ENCODE assay signal across 10 cellular contexts in the genomic region with DNA sequence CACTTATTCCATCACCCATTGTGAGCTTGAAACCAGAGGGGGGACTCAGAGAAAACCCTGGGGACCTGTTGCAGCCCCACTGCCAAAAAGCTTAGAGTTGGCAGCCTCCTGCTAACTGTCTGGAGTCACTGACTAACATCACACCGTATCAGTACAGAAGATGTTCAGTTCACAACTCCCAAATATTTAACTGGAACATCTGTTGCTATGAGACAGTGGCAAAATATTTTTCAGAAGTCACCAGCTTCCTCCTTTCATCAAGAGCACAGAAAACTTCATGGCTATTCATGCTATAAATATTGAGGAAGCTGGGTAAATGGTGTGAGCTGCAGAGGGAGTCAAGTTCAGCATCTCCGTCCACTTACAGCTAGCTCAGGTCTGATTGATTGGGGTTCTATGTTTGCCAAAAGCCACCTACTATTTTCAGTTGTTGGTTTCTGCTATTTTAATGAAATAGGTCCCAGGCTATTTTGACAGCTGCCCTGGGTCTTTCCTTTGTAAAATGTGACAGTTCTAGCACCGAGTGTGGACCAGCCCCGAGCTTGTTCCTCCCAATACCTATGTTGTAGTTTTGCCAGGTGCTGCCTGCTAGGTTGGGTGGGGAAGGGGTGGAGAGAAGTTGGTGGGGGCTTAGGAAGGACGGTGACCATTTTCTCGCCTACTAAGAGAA. TPM values are rescaled to one million over a fixed set of nuclear protein-coding genes. Genes with fewer than 3 reads are reported as not detected.
A peak's percentile ranks its signal among the peaks of the same experiment; 100 is the strongest.
DNase-seq lines count a peak whose midpoint lies in the region; ATAC-seq and TF ChIP-seq lines count a peak whose summit lies in the region.
"Had no signal": no experiment of that assay in that cellular context is flagged by ENCODE, and none has a peak within 500 bp of the region (broad histone marks: within the 10 kb centered on the region; RNA-seq: fewer than 3 reads in every experiment).

No MANE protein-coding gene starts in this region.

- no peaks in the 10 kb centered on the region for H3K9me3 Mint-ChIP-seq in chondrocyte (ENCODE audit: low read depth)
- H3K9me3 Mint-ChIP-seq in CD4-positive, alpha-beta memory T cell, result peaks cover 2 to 9% (median 5%) of the 10 kb centered on the region in 8 donors
- peaks cover 8% of the 10 kb centered on the region for H3K9me3 Mint-ChIP-seq in nephron progenitor cell

- H3K4me1 Mint-ChIP-seq in chondrocyte (ENCODE audit: low read depth), result peaks cover 67% of the 10 kb centered on the region
- no peaks in the 10 kb centered on the region for H3K4me1 Mint-ChIP-seq in CD4-positive, alpha-beta memory T cell
- H3K4me1 Mint-ChIP-seq in nephron progenitor cell, result peaks cover 15% of the 10 kb centered on the region

- POLR2A ChIA-PET in CD4-positive, alpha-beta memory T cell (lab: Charles Lee; ENCODE audit: partially characterized antibody), result no interaction called here

- ATAC-seq in Right ventricle myocardium inferior, result peak; percentile 78
- peak; percentile 65 to 83 for ATAC-seq in lower lobe of right lung
- ATAC-seq in GM21529 (IDR thresholded peaks at IDR 0.05; ENCODE audit: unreplicated experiment), result no peak

- DNase-seq in Right ventricle myocardium inferior (ENCODE audit: missing footprints) (no peak), cardiac septum (ENCODE audit: low spot score) (no peak), chondrocyte (ENCODE audit: low spot score) (no peak), lower lobe of right lung (no peak), occipital lobe (lab: John Stamatoyannopoulos, UW) (no peak), nephron progenitor cell (no peak)
- no peak for DNase-seq in CD4-positive, alpha-beta memory T cell
- DNase-seq: caudate nucleus, NCI-H2081 treated with DMSO at 0.1 percent for 48 hours had no signal

- H3K27me3 ChIP-seq in lower lobe of right lung (ENCODE audit: low read depth), result no peaks in the 10 kb centered on the region
- H3K27me3 ChIP-seq in CD4-positive, alpha-beta memory T cell (ENCODE audit: insufficient read depth, low read length), result no peaks in the 10 kb centered on the region

- H3K36me3 Mint-ChIP-seq in chondrocyte (ENCODE audit: low read depth) (peaks cover 37% of the 10 kb centered on the region), nephron progenitor cell (ENCODE audit: low read depth) (peaks cover 47% of the 10 kb centered on the region)
- peaks cover 0 to 1% of the 10 kb centered on the region in 2 donors for H3K36me3 Mint-ChIP-seq in CD4-positive, alpha-beta memory T cell

- no peak for TF ChIP-seq CTCF in chondrocyte (IDR thresholded peaks at IDR 0.05)
- no peak for TF ChIP-seq CTCF in lower lobe of right lung (IDR thresholded peaks at IDR 0.05)
- TF ChIP-seq CTCF in nephron progenitor cell (IDR thresholded peaks at IDR 0.05), result no peak

- H3K4me3 Mint-ChIP-seq in chondrocyte (ENCODE audit: unreplicated experiment) (no peak overlapping the region), nephron progenitor cell (no peak overlapping the region)
- no peak overlapping the region for H3K4me3 Mint-ChIP-seq in CD4-positive, alpha-beta memory T cell

- H3K27me3 Mint-ChIP-seq in chondrocyte (ENCODE audit: low read depth) (no peaks in the 10 kb centered on the region), nephron progenitor cell (ENCODE audit: low read depth, poor library complexity) (no peaks in the 10 kb centered on the region)
- H3K27me3 Mint-ChIP-seq in CD4-positive, alpha-beta memory T cell, result peaks cover 0 to 1% of the 10 kb centered on the region in 2 donors

- peaks cover 43% of the 10 kb centered on the region for H3K4me1 ChIP-seq in lower lobe of right lung
- H3K4me1 ChIP-seq in CD4-positive, alpha-beta memory T cell (ENCODE audit: insufficient read depth, low read length), result no peaks in the 10 kb centered on the region

- CTCF ChIA-PET in CD4-positive, alpha-beta memory T cell (lab: Charles Lee; ENCODE audit: partially characterized antibody), result interaction anchor here (3.3 kb wide), 1 partner anchor 11 kb away, joined by 26 read pairs; no protein-coding TSS in a partner anchor

- no peaks in the 10 kb centered on the region for H3K9me3 ChIP-seq in lower lobe of right lung
- H3K9me3 ChIP-seq in CD4-positive, alpha-beta memory T cell (ENCODE audit: control insufficient read depth in 1 of 2, low read length in 2 of 2), result no peaks in the 10 kb centered on the region

- no peak overlapping the region for H3K4me3 ChIP-seq in lower lobe of right lung
- H3K4me3 ChIP-seq in CD4-positive, alpha-beta memory T cell (ENCODE audit: low read length in 2 of 2), result no peak overlapping the region

- intact Hi-C loops in Right ventricle myocardium inferior (cut with DNase I), result loop anchor here (1.0 to 5.0 kb wide), 2 partner anchors 18 to 35 kb away; no protein-coding TSS in a partner anchor
- intact Hi-C loops in cardiac septum (cut with DNase I), result loop anchor here (5.0 kb wide), 1 partner anchor 35 kb away; no protein-coding TSS in a partner anchor
- intact Hi-C loops in lower lobe of right lung (cut with DNase I), result no loop called here
- intact Hi-C loops in CD4-positive, alpha-beta memory T cell (cut with micrococcal nuclease), result no loop called here

- H3K27ac ChIP-seq in lower lobe of right lung, result peak overlapping the region; percentile 66
- H3K27ac ChIP-seq in CD4-positive, alpha-beta memory T cell (ENCODE audit: low read depth, low read length), result no peak overlapping the region

- peak overlapping the region; percentile 74 for H3K27ac Mint-ChIP-seq in chondrocyte (ENCODE audit: unreplicated experiment)
- H3K27ac Mint-ChIP-seq in CD4-positive, alpha-beta memory T cell, result peak overlapping the region in 1 of 7 donors; percentile 19
- no peak overlapping the region for H3K27ac Mint-ChIP-seq in nephron progenitor cell

- peaks cover 63% of the 10 kb centered on the region for H3K36me3 ChIP-seq in lower lobe of right lung
- no peaks in the 10 kb centered on the region for H3K36me3 ChIP-seq in CD4-positive, alpha-beta memory T cell (ENCODE audit: insufficient read depth, low read length)

RNA-seq across cellular contexts. Expression of gene TUBB6, which starts 9.8 kb away (rescaled TPM):
- total RNA-seq in Right ventricle myocardium inferior (132 TPM), cardiac septum (155 TPM), chondrocyte (196 to 204 TPM (median 198 TPM) in 3 replicates), lower lobe of right lung (92.9 TPM), occipital lobe (36.8 TPM)
- 1 to 10 TPM in 1 of 2 experiments, under 1 TPM in 1; 0.96 to 1.9 TPM for total RNA-seq in CD4-positive, alpha-beta memory T cell
- polyA plus RNA-seq in CD4-positive, alpha-beta memory T cell, result 1 to 10 TPM; 1.3 to 3.2 TPM

RNA-seq across cellular contexts. Expression of gene AFG3L2, which starts 59.2 kb away (rescaled TPM):
- 140 TPM for total RNA-seq in Right ventricle myocardium inferior
- total RNA-seq in cardiac septum, result 110 TPM
- total RNA-seq in chondrocyte, result 36.2 to 38.5 TPM (median 37.0 TPM) in 3 replicates
- 31.1 TPM for total RNA-seq in lower lobe of right lung
- total RNA-seq in occipital lobe, result 39.3 TPM
- total RNA-seq in CD4-positive, alpha-beta memory T cell, result 10 to 100 TPM; 31.4 to 33.1 TPM
- polyA plus RNA-seq in CD4-positive, alpha-beta memory T cell, result 10 to 100 TPM; 27.8 to 34.6 TPM

Comparison
In these comparisons a context has a peak if more than half of its experiments do, and no peak if none do; other contexts are left out.
1. RNA of gene TUBB6, which starts 9.8 kb away (total RNA-seq): 196 to 204 TPM in chondrocyte, 155 TPM in cardiac septum (single experiment), 132 TPM in Right ventricle myocardium inferior (single experiment), 92.9 TPM in lower lobe of right lung (single experiment) and 36.8 TPM in occipital lobe (single experiment); 0.96 to 1.9 TPM in CD4-positive, alpha-beta memory T cell; every median in the first group is over 10 times any median in the second.
2. intact Hi-C loops: an anchor here in Right ventricle myocardium inferior (1.0 to 5.0 kb wide) and cardiac septum (5.0 kb wide); none called in lower lobe of right lung and CD4-positive, alpha-beta memory T cell.